In the genomic region with DNA sequence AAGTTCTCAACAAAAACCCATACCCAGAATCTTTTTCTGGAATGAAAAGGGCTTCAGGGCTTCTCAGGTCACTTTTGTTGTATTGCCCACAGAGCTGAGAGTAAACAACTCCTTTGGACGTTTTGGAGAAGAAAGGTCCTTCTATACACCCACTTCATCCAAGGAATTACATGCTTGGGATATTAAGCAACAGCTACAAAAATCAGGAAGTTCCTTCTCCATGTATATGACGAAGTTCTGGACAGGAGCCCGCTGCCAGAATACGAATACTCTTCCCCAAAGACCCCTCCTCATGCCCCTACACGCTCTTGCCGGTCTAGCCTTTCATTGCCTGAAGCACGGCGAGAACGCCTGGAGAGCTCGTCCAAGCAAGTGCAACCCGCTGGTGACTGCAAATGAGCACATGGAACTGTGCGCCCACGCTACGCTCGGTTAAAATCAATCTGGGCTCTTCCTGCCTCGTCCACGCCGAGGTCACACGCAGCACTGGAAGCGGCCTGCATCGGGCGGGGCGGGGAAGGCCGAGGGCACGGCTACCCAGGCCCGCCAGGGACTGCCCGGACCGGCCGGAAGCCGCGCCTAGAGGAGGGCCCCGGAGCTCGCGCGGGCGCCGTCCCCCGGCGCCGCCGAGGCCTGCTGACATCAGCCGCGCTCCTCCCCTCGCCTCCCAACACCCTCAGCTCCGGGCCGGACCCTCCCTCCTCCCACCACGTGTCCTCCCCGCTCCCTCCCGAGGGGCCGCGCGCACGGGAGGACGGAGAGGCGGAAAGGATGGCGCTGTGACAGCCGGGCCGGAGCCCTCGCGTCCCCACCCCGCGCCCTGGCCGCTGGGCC, we compare ENCODE assay signal across 8 cellular contexts. TPM values are rescaled to one million over a fixed set of nuclear protein-coding genes. Genes with fewer than 3 reads are reported as not detected.
A peak's percentile ranks its signal among the peaks of the same experiment; 100 is the strongest.
DNase-seq lines count a peak whose midpoint lies in the region; ATAC-seq and TF ChIP-seq lines count a peak whose summit lies in the region.

A gene with protein sequence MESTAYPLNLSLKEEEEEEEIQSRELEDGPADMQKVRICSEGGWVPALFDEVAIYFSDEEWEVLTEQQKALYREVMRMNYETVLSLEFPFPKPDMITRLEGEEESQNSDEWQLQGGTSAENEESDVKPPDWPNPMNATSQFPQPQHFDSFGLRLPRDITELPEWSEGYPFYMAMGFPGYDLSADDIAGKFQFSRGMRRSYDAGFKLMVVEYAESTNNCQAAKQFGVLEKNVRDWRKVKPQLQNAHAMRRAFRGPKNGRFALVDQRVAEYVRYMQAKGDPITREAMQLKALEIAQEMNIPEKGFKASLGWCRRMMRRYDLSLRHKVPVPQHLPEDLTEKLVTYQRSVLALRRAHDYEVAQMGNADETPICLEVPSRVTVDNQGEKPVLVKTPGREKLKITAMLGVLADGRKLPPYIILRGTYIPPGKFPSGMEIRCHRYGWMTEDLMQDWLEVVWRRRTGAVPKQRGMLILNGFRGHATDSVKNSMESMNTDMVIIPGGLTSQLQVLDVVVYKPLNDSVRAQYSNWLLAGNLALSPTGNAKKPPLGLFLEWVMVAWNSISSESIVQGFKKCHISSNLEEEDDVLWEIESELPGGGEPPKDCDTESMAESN (plus strand): TSS at position 710 of the 834 bp plus-strand sequence. CDS start 1,482 bp downstream, outside the sequence.

- TF ChIP-seq CTCF in chondrocyte (IDR thresholded peaks at IDR 0.05), result peak; percentile 18

- POLR2A ChIA-PET in activated CD4-positive, alpha-beta T cell treated with anti-CD3 and anti-CD28 coated beads for 36 hours (lab: Charles Lee), result interaction anchor here (0.5 to 3.2 kb wide), 6 partner anchors 9 to 1181 kb away, joined by 3 to 13 read pairs (median 4); a partner anchor contains a TSS

- H3K27me3 Mint-ChIP-seq in activated CD4-positive, alpha-beta T cell treated with anti-CD3 and anti-CD28 coated beads for 36 hours, result no peaks in the 10 kb centered on the region
- peaks cover 5% of the 10 kb centered on the region for H3K27me3 Mint-ChIP-seq in chondrocyte (ENCODE audit: low read depth)

- peak; percentile 95 for TF ChIP-seq POLR2A in GM19193 (IDR thresholded peaks at IDR 0.05; ENCODE audit: extremely low read depth, insufficient read depth, insufficient read length)

- H3K36me3 Mint-ChIP-seq in activated CD4-positive, alpha-beta T cell treated with anti-CD3 and anti-CD28 coated beads for 36 hours (ENCODE audit: low read depth), result peaks cover 28% of the 10 kb centered on the region
- H3K36me3 Mint-ChIP-seq in chondrocyte (ENCODE audit: low read depth), result peaks cover 17% of the 10 kb centered on the region

- CTCF ChIA-PET in activated CD4-positive, alpha-beta T cell treated with anti-CD3 and anti-CD28 coated beads for 36 hours (lab: Charles Lee), result interaction anchor here (0.7 to 1.5 kb wide), 4 partner anchors 9 to 40 kb away, joined by 3 to 12 read pairs (median 6); a partner anchor contains a TSS

- peak within 1 kb of the TSS; percentile 90 for H3K4me3 Mint-ChIP-seq in activated CD4-positive, alpha-beta T cell treated with anti-CD3 and anti-CD28 coated beads for 36 hours
- peak within 1 kb of the TSS; percentile 86 for H3K4me3 Mint-ChIP-seq in chondrocyte (ENCODE audit: unreplicated experiment)

- H3K9me3 Mint-ChIP-seq in activated CD4-positive, alpha-beta T cell treated with anti-CD3 and anti-CD28 coated beads for 36 hours (ENCODE audit: low read depth), result no peaks in the 10 kb centered on the region
- H3K9me3 Mint-ChIP-seq in chondrocyte (ENCODE audit: low read depth), result no peaks in the 10 kb centered on the region

- H3K4me1 Mint-ChIP-seq in activated CD4-positive, alpha-beta T cell treated with anti-CD3 and anti-CD28 coated beads for 36 hours, result peaks cover 56% of the 10 kb centered on the region
- H3K4me1 Mint-ChIP-seq in chondrocyte (ENCODE audit: low read depth), result peaks cover 50% of the 10 kb centered on the region

- DNase-seq in Ammon's horn (ENCODE audit: low spot score) (peak; percentile 97), NCI-H460 (ENCODE audit: extremely low read depth, low read depth) (peak; percentile 89), chondrocyte (ENCODE audit: low spot score) (peak; percentile 96), kidney glomerular epithelial cell (lab: John Stamatoyannopoulos, UW) (peak; percentile 83)
- peak; percentile 93 for DNase-seq in activated CD4-positive, alpha-beta T cell treated with anti-CD3 and anti-CD28 coated beads for 36 hours
- DNase-seq in stimulated activated CD4-positive, alpha-beta T cell treated with anti-CD3 and anti-CD28 coated beads, Interleukin-15, amount 100 ng/mL, for 48 hours (ENCODE audit: low read depth in 2 of 2), result peak; percentile 74 to 81

- peak; percentile 97 for ATAC-seq in HG03432 (IDR thresholded peaks at IDR 0.05; ENCODE audit: unreplicated experiment)
- peak; percentile 97 for ATAC-seq in activated CD4-positive, alpha-beta T cell treated with anti-CD3 and anti-CD28 coated beads for 36 hours

- H3K27ac Mint-ChIP-seq in activated CD4-positive, alpha-beta T cell treated with anti-CD3 and anti-CD28 coated beads for 36 hours, result peak within 1 kb of the TSS; percentile 98
- H3K27ac Mint-ChIP-seq in chondrocyte (ENCODE audit: unreplicated experiment), result peak within 1 kb of the TSS; percentile 94

- intact Hi-C loops in activated CD4-positive, alpha-beta T cell treated with anti-CD3 and anti-CD28 coated beads for 36 hours (cut with DNase I, micrococcal nuclease), result loop anchor here (1.0 to 10.0 kb wide), 12 partner anchors 37 to 1339 kb away; a partner anchor contains a TSS

RNA-seq across cellular contexts. Expression of the gene that starts here (rescaled TPM):
- total RNA-seq in NCI-H460 (2014; rRNA removed; shearing (Covaris generic)), result 46.3 and 56.0 TPM in 2 replicates
- polyA plus RNA-seq in NCI-H460 (2014; cell fraction: nucleus; rRNA removed), result 36.5 and 46.1 TPM in 2 replicates
- total RNA-seq in activated CD4-positive, alpha-beta T cell treated with anti-CD3 and anti-CD28 coated beads for 36 hours, result 10 to 100 TPM; 36.2 to 40.6 TPM
- total RNA-seq in chondrocyte, result 31.4 to 38.0 TPM (median 35.2 TPM) in 3 replicates

Comparison
In these comparisons a context has a peak if more than half of its experiments do, and no peak if none do; other contexts are left out.
1. Peak in every context shown above with its lines: DNase-seq and ATAC-seq.